Comparison of ENCODE assay signal across 25 cellular contexts in the genomic region with DNA sequence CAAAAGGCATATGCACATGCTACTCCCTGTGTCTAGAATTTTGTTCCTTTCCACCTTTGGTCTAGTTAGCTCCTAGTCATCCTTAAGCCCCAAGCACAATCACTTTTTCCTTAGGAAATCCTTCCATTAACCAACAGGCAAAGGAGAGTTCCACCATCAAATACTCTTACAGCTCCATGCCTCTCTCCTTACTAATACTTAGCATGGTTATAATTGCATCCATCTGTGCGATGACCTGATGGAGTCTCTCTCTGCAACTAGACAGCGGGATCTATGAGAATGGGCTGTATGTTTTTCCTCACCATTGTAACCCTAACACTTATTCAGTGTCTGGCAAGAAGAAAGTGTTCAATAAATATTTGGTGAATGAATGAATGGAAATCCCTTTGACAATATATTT.
"Had no signal": no experiment of that assay in that cellular context is flagged by ENCODE, and none has a peak within 500 bp of the region (broad histone marks: within the 10 kb centered on the region; RNA-seq: fewer than 3 reads in every experiment).

No MANE protein-coding gene starts in this region.

- ATAC-seq: effector memory CD8-positive, alpha-beta T cell; esophagus mucosa; gastroesophageal sphincter; left ventricle myocardium superior; pancreas; psoas muscle had no signal

- FAIRE-seq: endothelial cell of umbilical vein, pancreas had no signal

- DNase-seq: activated CD4-positive, alpha-beta memory T cell treated with anti-CD3 and anti-CD28 coated beads for 36 hours; activated CD4-positive, alpha-beta T cell treated with anti-CD3 and anti-CD28 coated beads for 48 hours; activated effector memory CD4-positive, alpha-beta T cell treated with Interleukin-2 at 50 U/mL for 16 hours; activated naive CD4-positive, alpha-beta T cell treated with anti-CD3 and anti-CD28 coated beads, Interleukin-2, amount 10 ng/mL, durations not matched to agents 7 days and 5 days; activated T-cell treated with anti-CD3 and anti-CD28 coated beads, Interleukin-2, amount 50 U/mL, for 48 hours; brain microvascular endothelial cell; caudate nucleus; effector memory CD8-positive, alpha-beta T cell; head of caudate nucleus; hypothalamus; left ventricle myocardium superior; mammary epithelial cell; pancreas; psoas muscle; spleen; stimulated activated CD4-positive, alpha-beta T cell treated with anti-CD3 and anti-CD28 coated beads, Interleukin-4, amount 100 ng/mL, for 1 hour; stimulated activated naive CD4-positive, alpha-beta T cell; T-helper 1 cell had no signal

- H3K27me3 ChIP-seq: brain microvascular endothelial cell, gastroesophageal sphincter, neutrophil, pancreas, right atrium auricular region, spleen, vagina had no signal

- H3K27ac ChIP-seq: brain microvascular endothelial cell, gastroesophageal sphincter, neutrophil, pancreas, psoas muscle, right atrium auricular region, spleen, thoracic aorta, vagina had no signal

- H3K4me1 ChIP-seq: gastroesophageal sphincter, pancreas, psoas muscle, right atrium auricular region, spleen, vagina had no signal

- H3K36me3 ChIP-seq: brain microvascular endothelial cell, gastroesophageal sphincter, neutrophil, pancreas, right atrium auricular region, spleen, thoracic aorta, vagina had no signal

- H3K9me3 ChIP-seq: gastroesophageal sphincter, neutrophil, pancreas, right atrium auricular region, thoracic aorta, vagina had no signal

- H3K4me3 ChIP-seq: gastroesophageal sphincter, pancreas, psoas muscle, right atrium auricular region, spleen, thoracic aorta, vagina had no signal
